1 cellular context compared by ENCODE assay signal in the genomic region with DNA sequence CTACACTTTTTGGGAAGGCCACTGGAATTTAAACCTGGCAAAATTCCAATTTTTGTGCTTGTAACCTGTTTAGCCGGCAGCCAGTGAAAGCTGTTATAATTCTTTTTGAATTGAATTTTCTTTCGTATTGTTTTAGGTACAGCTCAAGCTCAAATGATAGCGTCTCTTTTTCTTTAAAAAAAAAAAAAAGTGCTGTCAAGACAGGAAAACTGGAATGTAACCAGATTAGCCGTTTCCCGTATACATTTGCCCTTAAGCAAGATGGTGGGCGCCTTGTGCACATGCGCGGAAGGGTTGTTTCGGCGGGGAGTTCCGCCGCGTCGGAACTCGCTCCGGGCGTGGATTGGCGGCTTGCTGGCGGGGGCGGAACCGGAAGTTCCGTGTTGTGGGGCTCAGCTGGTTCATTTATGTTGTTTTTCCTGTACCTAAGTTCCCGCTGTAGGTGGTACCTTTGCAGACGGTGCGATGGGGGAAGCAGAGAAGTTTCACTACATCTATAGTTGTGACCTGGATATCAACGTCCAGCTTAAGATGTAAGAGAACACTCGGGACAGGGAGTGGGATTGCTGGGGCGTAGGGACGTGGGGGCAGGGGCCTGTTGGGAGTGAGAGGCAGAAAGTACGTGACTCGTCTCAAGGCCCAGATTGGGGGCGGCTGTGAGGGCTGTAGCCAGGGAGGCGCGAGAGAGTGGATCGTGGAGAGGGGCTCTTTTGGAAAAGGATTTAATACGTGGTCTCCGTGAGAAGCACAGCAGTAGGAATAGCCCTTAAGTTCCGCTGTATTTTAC.
TF ChIP-seq lines count a peak whose summit lies in the region.

TSS of gene PIK3C3 (plus strand) at position 408 of the 787 bp plus-strand sequence. CDS start at position 466, 58 bp downstream.

TF ChIP-seq in HepG2, 621 proteins besides CTCF, POLR2A, EP300 and RAD21 (continued from another document and continues in another):
- TF ChIP-seq, protein P1, sequence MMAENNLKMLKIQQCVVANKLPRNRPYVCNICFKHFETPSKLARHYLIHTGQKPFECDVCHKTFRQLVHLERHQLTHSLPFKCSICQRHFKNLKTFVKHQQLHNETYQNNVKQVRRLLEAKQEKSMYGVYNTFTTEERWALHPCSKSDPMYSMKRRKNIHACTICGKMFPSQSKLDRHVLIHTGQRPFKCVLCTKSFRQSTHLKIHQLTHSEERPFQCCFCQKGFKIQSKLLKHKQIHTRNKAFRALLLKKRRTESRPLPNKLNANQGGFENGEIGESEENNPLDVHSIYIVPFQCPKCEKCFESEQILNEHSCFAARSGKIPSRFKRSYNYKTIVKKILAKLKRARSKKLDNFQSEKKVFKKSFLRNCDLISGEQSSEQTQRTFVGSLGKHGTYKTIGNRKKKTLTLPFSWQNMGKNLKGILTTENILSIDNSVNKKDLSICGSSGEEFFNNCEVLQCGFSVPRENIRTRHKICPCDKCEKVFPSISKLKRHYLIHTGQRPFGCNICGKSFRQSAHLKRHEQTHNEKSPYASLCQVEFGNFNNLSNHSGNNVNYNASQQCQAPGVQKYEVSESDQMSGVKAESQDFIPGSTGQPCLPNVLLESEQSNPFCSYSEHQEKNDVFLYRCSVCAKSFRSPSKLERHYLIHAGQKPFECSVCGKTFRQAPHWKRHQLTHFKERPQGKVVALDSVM (CRISPR knock-in tag; IDR thresholded peaks at IDR 0.05): no peak
- no peak for TF ChIP-seq SMARCC2 (IDR thresholded peaks at IDR 0.05)
- TF ChIP-seq ZNF460 (CRISPR knock-in tag; IDR thresholded peaks at IDR 0.05; ENCODE audit: borderline replicate concordance): no peak
- TF ChIP-seq HNF1B (CRISPR knock-in tag; IDR thresholded peaks at IDR 0.05): no peak
- no peak for TF ChIP-seq ZNF766 (CRISPR knock-in tag; IDR thresholded peaks at IDR 0.05; ENCODE audit: borderline replicate concordance)
- no peak for TF ChIP-seq FOXO4 (CRISPR knock-in tag; conservative IDR thresholded peaks at IDR 0.05)
- TF ChIP-seq, protein P2, sequence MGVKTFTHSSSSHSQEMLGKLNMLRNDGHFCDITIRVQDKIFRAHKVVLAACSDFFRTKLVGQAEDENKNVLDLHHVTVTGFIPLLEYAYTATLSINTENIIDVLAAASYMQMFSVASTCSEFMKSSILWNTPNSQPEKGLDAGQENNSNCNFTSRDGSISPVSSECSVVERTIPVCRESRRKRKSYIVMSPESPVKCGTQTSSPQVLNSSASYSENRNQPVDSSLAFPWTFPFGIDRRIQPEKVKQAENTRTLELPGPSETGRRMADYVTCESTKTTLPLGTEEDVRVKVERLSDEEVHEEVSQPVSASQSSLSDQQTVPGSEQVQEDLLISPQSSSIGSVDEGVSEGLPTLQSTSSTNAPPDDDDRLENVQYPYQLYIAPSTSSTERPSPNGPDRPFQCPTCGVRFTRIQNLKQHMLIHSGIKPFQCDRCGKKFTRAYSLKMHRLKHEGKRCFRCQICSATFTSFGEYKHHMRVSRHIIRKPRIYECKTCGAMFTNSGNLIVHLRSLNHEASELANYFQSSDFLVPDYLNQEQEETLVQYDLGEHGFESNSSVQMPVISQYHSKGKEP (CRISPR knock-in tag; IDR thresholded peaks at IDR 0.05): no peak
- TF ChIP-seq PTBP1 (IDR thresholded peaks at IDR 0.05; ENCODE audit: low read depth, low read length, poor library complexity, severe bottlenecking): no peak
- TF ChIP-seq TAF1 (CRISPR knock-in tag; IDR thresholded peaks at IDR 0.05): peak; percentile 49
- no peak for TF ChIP-seq FLYWCH1 (CRISPR knock-in tag; IDR thresholded peaks at IDR 0.05)
- peak; percentile 88 for TF ChIP-seq ZMYM4 (CRISPR knock-in tag; IDR thresholded peaks at IDR 0.05)
- no peak for TF ChIP-seq SCMH1 (CRISPR knock-in tag; IDR thresholded peaks at IDR 0.05; ENCODE audit: borderline replicate concordance)
- no peak for TF ChIP-seq PRMT3 (CRISPR knock-in tag; IDR thresholded peaks at IDR 0.05; ENCODE audit: borderline replicate concordance, low read depth)
- TF ChIP-seq PHF8 (CRISPR knock-in tag; IDR thresholded peaks at IDR 0.05): peak; percentile 89
- no peak for TF ChIP-seq PREB (CRISPR knock-in tag; IDR thresholded peaks at IDR 0.05)
- no peak for TF ChIP-seq CHCHD3 (CRISPR knock-in tag; IDR thresholded peaks at IDR 0.05)
- no peak for TF ChIP-seq MEIS2 (CRISPR knock-in tag; IDR thresholded peaks at IDR 0.05)
- TF ChIP-seq ZNF773 (CRISPR knock-in tag; IDR thresholded peaks at IDR 0.05; ENCODE audit: borderline replicate concordance): no peak
- no peak for TF ChIP-seq HBP1 (CRISPR knock-in tag; IDR thresholded peaks at IDR 0.05; ENCODE audit: low read depth)
- TF ChIP-seq ZNF672 (CRISPR knock-in tag; IDR thresholded peaks at IDR 0.05): no peak
- TF ChIP-seq HDAC2 (CRISPR knock-in tag; IDR thresholded peaks at IDR 0.05): no peak
- no peak for TF ChIP-seq ZBTB7A (CRISPR knock-in tag; IDR thresholded peaks at IDR 0.05)
- no peak for TF ChIP-seq RNF2 (conservative IDR thresholded peaks at IDR 0.05; ENCODE audit: low read depth)
- TF ChIP-seq ZNF142 (CRISPR knock-in tag; IDR thresholded peaks at IDR 0.05): no peak
- no peak for TF ChIP-seq ZNF383 (CRISPR knock-in tag; IDR thresholded peaks at IDR 0.05; ENCODE audit: borderline replicate concordance)
- no peak for TF ChIP-seq GLI4 (CRISPR knock-in tag; IDR thresholded peaks at IDR 0.05; ENCODE audit: borderline replicate concordance)
- no peak for TF ChIP-seq HMGA1 (CRISPR knock-in tag; conservative IDR thresholded peaks at IDR 0.05)
- TF ChIP-seq ZBTB4 (CRISPR knock-in tag; IDR thresholded peaks at IDR 0.05; ENCODE audit: borderline replicate concordance): no peak
- TF ChIP-seq ZNF768 (CRISPR knock-in tag; IDR thresholded peaks at IDR 0.05): no peak
- no peak for TF ChIP-seq THAP9 (CRISPR knock-in tag; IDR thresholded peaks at IDR 0.05; ENCODE audit: borderline replicate concordance)
- TF ChIP-seq HNF4A (CRISPR knock-in tag; IDR thresholded peaks at IDR 0.05): no peak
